In the genomic region with DNA sequence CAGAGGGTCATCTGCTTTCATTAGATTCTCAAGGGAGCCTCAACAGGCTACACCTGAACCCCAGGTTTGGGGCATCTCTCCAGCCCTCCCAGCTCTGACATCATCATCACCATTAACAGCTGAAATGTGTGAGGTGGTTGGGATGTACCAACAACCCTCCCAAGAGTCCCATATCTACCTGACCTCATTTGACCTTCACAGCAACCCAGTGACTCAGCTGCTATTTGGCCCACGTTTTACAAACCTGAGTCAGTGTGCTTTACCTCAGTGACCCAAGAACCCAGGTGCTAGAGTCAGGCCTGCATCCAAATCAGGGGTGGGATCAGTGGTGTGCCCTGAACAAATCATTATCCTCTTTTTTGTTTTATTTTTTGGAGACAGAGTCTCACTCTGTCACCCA, we compare ENCODE assay signal across 17 cellular contexts. TPM values are rescaled to one million over a fixed set of nuclear protein-coding genes. Genes with fewer than 3 reads are reported as not detected.
DNase-seq lines count a peak whose midpoint lies in the region; ATAC-seq and TF ChIP-seq lines count a peak whose summit lies in the region.
"Had no signal": no experiment of that assay in that cellular context is flagged by ENCODE, and none has a peak within 500 bp of the region (broad histone marks: within the 10 kb centered on the region; RNA-seq: fewer than 3 reads in every experiment).

No MANE protein-coding gene starts in this region.

- intact Hi-C loops in left ventricle myocardium superior (cut with micrococcal nuclease), result no loop called here
- intact Hi-C loops in left ventricle myocardium inferior (cut with micrococcal nuclease), result no loop called here

- WGBS in upper lobe of left lung, 2 donors, result 28 to 55% methylated on average over 1 of the region's 1 CpG

- no peaks in the 10 kb centered on the region for H3K36me3 ChIP-seq in left ventricle myocardium inferior
- no peaks in the 10 kb centered on the region for H3K36me3 ChIP-seq in upper lobe of left lung
- H3K36me3 ChIP-seq: thoracic aorta, WERI-Rb-1 had no signal

- TF ChIP-seq CTCF in left ventricle myocardium inferior (IDR thresholded peaks at IDR 0.05; ENCODE audit: borderline replicate concordance) (no peak), RWPE1 (conservative IDR thresholded peaks at IDR 0.05; ENCODE audit: low read depth) (no peak), foreskin keratinocyte (conservative IDR thresholded peaks at IDR 0.05) (no peak), upper lobe of left lung (IDR thresholded peaks at IDR 0.05) (no peak), GM20000 (IDR thresholded peaks at IDR 0.05; ENCODE audit: extremely low read depth, missing control alignments) (no peak)

- CTCF ChIA-PET in RWPE1 (lab: Yijun Ruan, JAX), result interaction anchor here (0.6 kb wide), 1 partner anchor 264 kb away, joined by 4 read pairs; no protein-coding TSS in a partner anchor

- no peak overlapping the region for H3K4me3 ChIP-seq in left ventricle myocardium inferior
- H3K4me3 ChIP-seq in upper lobe of left lung, result no peak overlapping the region
- H3K4me3 ChIP-seq: thoracic aorta had no signal

- H3K27me3 ChIP-seq in left ventricle myocardium inferior (ENCODE audit: low read depth) (no peaks in the 10 kb centered on the region), foreskin keratinocyte (no peaks in the 10 kb centered on the region), upper lobe of left lung (no peaks in the 10 kb centered on the region)

- no peak for DNase-seq in left ventricle myocardium superior
- no peak for DNase-seq in left ventricle myocardium inferior
- DNase-seq in RWPE1 (ENCODE audit: low spot score), result peak; percentile 73
- DNase-seq in foreskin keratinocyte, result peak in 1 of 2 donors; percentile 70
- no peak for DNase-seq in upper lobe of left lung
- no peak for DNase-seq in GM20000 (ENCODE audit: low spot score)
- no peak for DNase-seq in globus pallidus (ENCODE audit: low spot score)
- DNase-seq in COLO829 (ENCODE audit: low spot score), result no peak
- DNase-seq: GDM1; NCI-H2081 treated with DMSO at 0.1 percent for 48 hours; occipital lobe; stimulated activated CD4-positive, alpha-beta T cell treated with anti-CD3 and anti-CD28 coated beads, Interleukin-2, amount 100 ng/mL, for 24 hours; WERI-Rb-1 had no signal

- TF ChIP-seq EP300 in upper lobe of left lung (IDR thresholded peaks at IDR 0.05), result no peak

- H3K9me3 ChIP-seq in left ventricle myocardium inferior (replicated peaks) (no peaks in the 10 kb centered on the region), upper lobe of left lung (no peaks in the 10 kb centered on the region)
- H3K9me3 ChIP-seq: thoracic aorta had no signal

- POLR2A ChIA-PET in RWPE1 (lab: Yijun Ruan, JAX; ENCODE audit: low non-redundant PET), result no interaction called here

- H3K4me1 ChIP-seq in left ventricle myocardium inferior, result no peaks in the 10 kb centered on the region
- H3K4me1 ChIP-seq in foreskin keratinocyte, result peaks cover 9% of the 10 kb centered on the region
- peaks cover 0 to 3% (median 0%) of the 10 kb centered on the region in 4 donors for H3K4me1 ChIP-seq in upper lobe of left lung

- H3K27ac ChIP-seq in left ventricle myocardium inferior (replicated peaks) (no peak overlapping the region), RWPE1 (peak overlapping the region; percentile 69), foreskin keratinocyte (no peak overlapping the region), upper lobe of left lung (peak overlapping the region in 3 of 4 donors; percentile 57 to 75 (median 74))
- H3K27ac ChIP-seq: thoracic aorta, WERI-Rb-1 had no signal

- ATAC-seq in left ventricle myocardium superior (peak; percentile 66), foreskin keratinocyte (peak; percentile 53), upper lobe of left lung (ENCODE audit: low FRiP score in 2 of 2) (no peak)
- ATAC-seq: Right ventricle myocardium inferior had no signal

- no peak for TF ChIP-seq POLR2A in upper lobe of left lung (IDR thresholded peaks at IDR 0.05)

RNA-seq across cellular contexts. Expression of gene TINAGL1, which starts 53.3 kb away (rescaled TPM):
- total RNA-seq in left ventricle myocardium superior, result 274 TPM
- 223 TPM for total RNA-seq in left ventricle myocardium inferior
- 167 and 194 TPM in 2 replicates for total RNA-seq in foreskin keratinocyte
- polyA plus RNA-seq in foreskin keratinocyte, result 153 and 177 TPM in 2 replicates
- total RNA-seq in upper lobe of left lung, result 100 to 1,000 TPM in 3 of 6 donors, 10 to 100 TPM in 3; 71.3 to 191 (median 120) TPM
- total RNA-seq: activated CD8-positive, alpha-beta memory T cell treated with anti-CD3 and anti-CD28 coated beads for 36 hours; T-helper 1 cell treated with Interleukin-12 subunit alpha and Interleukin-12 subunit beta and Interleukin-4 antibody, amounts not matched to agents 30 ng/mL and 1 ng/mL, for 36 hours had no signal

Comparison
In these comparisons a context has a peak if more than half of its experiments do, and no peak if none do; other contexts are left out.
1. ATAC-seq: peak in left ventricle myocardium superior (single experiment) and foreskin keratinocyte (single experiment); none in upper lobe of left lung (0 of 2).
2. H3K27ac ChIP-seq: peak in RWPE1 (single experiment) and upper lobe of left lung (3 of 4); none in left ventricle myocardium inferior (single experiment) and foreskin keratinocyte (single experiment).